ENCODE assay signal across 22 cellular contexts in the genomic region with DNA sequence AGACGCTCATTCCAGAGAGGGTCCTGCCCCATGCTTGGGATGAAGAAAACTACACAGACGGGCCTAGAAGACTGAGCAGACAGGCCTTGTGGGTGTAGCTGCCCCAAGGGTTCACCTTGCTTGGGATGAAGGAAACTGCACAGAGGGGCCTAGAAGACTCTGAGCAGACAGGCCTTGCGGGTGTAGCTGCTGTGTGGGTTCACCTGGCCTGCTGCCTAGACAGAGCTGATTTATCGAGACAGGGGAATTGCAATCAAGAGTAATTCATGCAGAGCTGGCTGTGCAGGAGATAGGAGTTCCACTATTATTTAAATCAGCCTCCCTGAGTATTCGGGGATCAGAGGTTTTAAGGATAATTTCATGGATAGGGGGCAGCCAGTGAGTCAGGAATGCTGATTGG.
"Had no signal": no experiment of that assay in that cellular context is flagged by ENCODE, and none has a peak within 500 bp of the region (broad histone marks: within the 10 kb centered on the region; RNA-seq: fewer than 3 reads in every experiment).

No MANE protein-coding gene starts in this region.

- H3K36me3 ChIP-seq: Peyer's patch, SJCRH30 had no signal

- DNase-seq: KBM-7; MV-4-11; NCI-H1048; NCI-H1105; NCI-H1417; NCI-H1436 treated with DMSO at 0.1 percent for 48 hours; NCI-H1694; NCI-H187 treated with DMSO at 0.1 percent for 48 hours; NCI-H2029 treated with DMSO at 0.1 percent for 48 hours; NCI-H2171 treated with DMSO at 0.1 percent for 48 hours; NCI-H345; NCI-H446 treated with DMSO at 0.1 percent for 48 hours; NCI-H510A treated with DMSO at 0.1 percent for 48 hours; NCI-H526 treated with DMSO at 0.1 percent for 48 hours; NCI-H748 treated with DMSO at 0.1 percent for 48 hours; NK-92 treated with Interleukin-12 subunit alpha and Interleukin-12 subunit beta, amount 100 ng/mL, for 24 hours; PC-3; Peyer's patch; SHP77 treated with DMSO at 0.1 percent for 48 hours; SJCRH30 had no signal

- ATAC-seq: PC-3, Right ventricle myocardium inferior, SK-N-SH treated with all-trans-retinoic acid at 6 μM for 48 hours had no signal

- H3K9me3 ChIP-seq: Peyer's patch, SJCRH30 had no signal

- H3K27me3 ChIP-seq: Peyer's patch, SJCRH30 had no signal

- H3K27ac ChIP-seq: Peyer's patch, SJCRH30 had no signal

- H3K4me3 ChIP-seq: Peyer's patch, SJCRH30 had no signal

- H3K4me1 ChIP-seq: Peyer's patch, SJCRH30 had no signal
